20 cellular contexts compared by ENCODE assay signal in the genomic region with DNA sequence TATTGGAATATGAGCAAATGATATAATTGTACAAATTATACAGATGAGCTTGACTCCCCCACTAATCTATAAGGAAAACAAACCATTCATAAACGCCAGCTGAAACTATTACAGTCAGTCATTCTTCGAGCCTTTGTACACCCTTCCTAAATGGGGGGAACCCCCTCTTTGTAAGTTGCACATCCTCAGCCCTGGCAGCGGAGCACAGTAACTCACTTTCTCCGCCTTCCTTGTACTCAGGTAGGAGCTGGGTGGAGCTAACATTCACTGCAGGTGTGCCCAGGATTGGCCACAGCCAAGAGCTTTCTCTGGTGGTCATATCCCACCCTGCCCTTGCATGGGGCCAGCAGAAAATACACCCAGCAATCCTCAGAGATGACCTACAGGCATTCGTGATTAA. TPM values are rescaled to one million over a fixed set of nuclear protein-coding genes. Genes with fewer than 3 reads are reported as not detected.
DNase-seq lines count a peak whose midpoint lies in the region; ATAC-seq, FAIRE-seq and TF ChIP-seq lines count a peak whose summit lies in the region.
"Had no signal": no experiment of that assay in that cellular context is flagged by ENCODE, and none has a peak within 500 bp of the region (broad histone marks: within the 10 kb centered on the region; RNA-seq: fewer than 3 reads in every experiment).

No MANE protein-coding gene starts in this region.

- TF ChIP-seq POLR2A in H54 (IDR thresholded peaks at IDR 0.05; ENCODE audit: low read depth, low read length): no peak

- peak overlapping the region; percentile 96 for H3K27ac Mint-ChIP-seq in activated naive CD4-positive, alpha-beta T cell treated with anti-CD3 and anti-CD28 coated beads, Interleukin-2, amount 10 ng/mL, durations not matched to agents 7 days and 5 days
- H3K27ac Mint-ChIP-seq in activated CD4-positive, alpha-beta T cell treated with anti-CD3 and anti-CD28 coated beads, Interleukin-2, amount 10 ng/mL, durations not matched to agents 7 days and 5 days: peak overlapping the region; percentile 96
- peak overlapping the region; percentile 99 for H3K27ac Mint-ChIP-seq in activated naive CD8-positive, alpha-beta T cell treated with anti-CD3 and anti-CD28 coated beads, Interleukin-2, amount 10 ng/mL, durations not matched to agents 7 days and 5 days
- H3K27ac Mint-ChIP-seq in stimulated activated naive CD8-positive, alpha-beta T cell treated with anti-CD3 and anti-CD28 coated beads, Interleukin-15, amount 100 ng/mL, for 72 hours: peak overlapping the region in 1 of 2 donors; percentile 88

- FAIRE-seq in H54 (lab: Jason Lieb, UNC): no peak
- FAIRE-seq: HepG2 had no signal

- peaks cover 84% of the 10 kb centered on the region for H3K4me1 Mint-ChIP-seq in activated naive CD4-positive, alpha-beta T cell treated with anti-CD3 and anti-CD28 coated beads, Interleukin-2, amount 10 ng/mL, durations not matched to agents 7 days and 5 days
- peaks cover 80% of the 10 kb centered on the region for H3K4me1 Mint-ChIP-seq in activated CD4-positive, alpha-beta T cell treated with anti-CD3 and anti-CD28 coated beads, Interleukin-2, amount 10 ng/mL, durations not matched to agents 7 days and 5 days
- H3K4me1 Mint-ChIP-seq in activated naive CD8-positive, alpha-beta T cell treated with anti-CD3 and anti-CD28 coated beads, Interleukin-2, amount 10 ng/mL, durations not matched to agents 7 days and 5 days: peaks cover 63% of the 10 kb centered on the region
- peaks cover 78% of the 10 kb centered on the region for H3K4me1 Mint-ChIP-seq in stimulated activated naive CD8-positive, alpha-beta T cell treated with anti-CD3 and anti-CD28 coated beads, Interleukin-15, amount 100 ng/mL, for 72 hours

- H3K9me3 Mint-ChIP-seq in activated naive CD4-positive, alpha-beta T cell treated with anti-CD3 and anti-CD28 coated beads, Interleukin-2, amount 10 ng/mL, durations not matched to agents 7 days and 5 days: no peaks in the 10 kb centered on the region
- H3K9me3 Mint-ChIP-seq in activated CD4-positive, alpha-beta T cell treated with anti-CD3 and anti-CD28 coated beads, Interleukin-2, amount 10 ng/mL, durations not matched to agents 7 days and 5 days: no peaks in the 10 kb centered on the region
- H3K9me3 Mint-ChIP-seq in activated naive CD8-positive, alpha-beta T cell treated with anti-CD3 and anti-CD28 coated beads, Interleukin-2, amount 10 ng/mL, durations not matched to agents 7 days and 5 days: no peaks in the 10 kb centered on the region
- H3K9me3 Mint-ChIP-seq in stimulated activated naive CD8-positive, alpha-beta T cell treated with anti-CD3 and anti-CD28 coated beads, Interleukin-15, amount 100 ng/mL, for 72 hours: no peaks in the 10 kb centered on the region

- POLR2A ChIA-PET in activated CD4-positive, alpha-beta T cell treated with anti-CD3 and anti-CD28 coated beads, Interleukin-2, amount 10 ng/mL, durations not matched to agents 7 days and 5 days (lab: Charles Lee): no interaction called here
- POLR2A ChIA-PET in activated naive CD8-positive, alpha-beta T cell treated with anti-CD3 and anti-CD28 coated beads, Interleukin-2, amount 10 ng/mL, durations not matched to agents 7 days and 5 days (lab: Charles Lee): interaction anchor here (0.9 to 2.5 kb wide), 5 partner anchors 28 to 242 kb away, joined by 3 to 16 read pairs (median 5); partner anchors contain the start of genes PIN1, UBL5, ZNF561 and ZNF846

- H3K36me3 Mint-ChIP-seq in activated naive CD4-positive, alpha-beta T cell treated with anti-CD3 and anti-CD28 coated beads, Interleukin-2, amount 10 ng/mL, durations not matched to agents 7 days and 5 days: peaks cover 7% of the 10 kb centered on the region
- peaks cover 3% of the 10 kb centered on the region for H3K36me3 Mint-ChIP-seq in activated CD4-positive, alpha-beta T cell treated with anti-CD3 and anti-CD28 coated beads, Interleukin-2, amount 10 ng/mL, durations not matched to agents 7 days and 5 days (ENCODE audit: low read depth)
- peaks cover 11% of the 10 kb centered on the region for H3K36me3 Mint-ChIP-seq in activated naive CD8-positive, alpha-beta T cell treated with anti-CD3 and anti-CD28 coated beads, Interleukin-2, amount 10 ng/mL, durations not matched to agents 7 days and 5 days

- peak; percentile 34 for ATAC-seq in activated naive CD8-positive, alpha-beta T cell treated with anti-CD3 and anti-CD28 coated beads, Interleukin-2, amount 10 ng/mL, durations not matched to agents 7 days and 5 days (ENCODE audit: low read depth)
- ATAC-seq in stimulated activated naive CD8-positive, alpha-beta T cell treated with anti-CD3 and anti-CD28 coated beads, Interleukin-15, amount 100 ng/mL, for 72 hours: peak; percentile 87
- ATAC-seq in HG02852 (IDR thresholded peaks at IDR 0.05; ENCODE audit: unreplicated experiment) (no peak), HG03520 (IDR thresholded peaks at IDR 0.05; ENCODE audit: unreplicated experiment) (no peak)
- ATAC-seq: heart right ventricle, HepG2, left lobe of liver had no signal

- peak overlapping the region; percentile 89 for H3K4me3 Mint-ChIP-seq in activated naive CD4-positive, alpha-beta T cell treated with anti-CD3 and anti-CD28 coated beads, Interleukin-2, amount 10 ng/mL, durations not matched to agents 7 days and 5 days
- H3K4me3 Mint-ChIP-seq in activated CD4-positive, alpha-beta T cell treated with anti-CD3 and anti-CD28 coated beads, Interleukin-2, amount 10 ng/mL, durations not matched to agents 7 days and 5 days: peak overlapping the region; percentile 76
- H3K4me3 Mint-ChIP-seq in activated naive CD8-positive, alpha-beta T cell treated with anti-CD3 and anti-CD28 coated beads, Interleukin-2, amount 10 ng/mL, durations not matched to agents 7 days and 5 days: peak overlapping the region; percentile 99
- peak overlapping the region; percentile 74 to 75 for H3K4me3 Mint-ChIP-seq in stimulated activated naive CD8-positive, alpha-beta T cell treated with anti-CD3 and anti-CD28 coated beads, Interleukin-15, amount 100 ng/mL, for 72 hours

- peak; percentile 48 for DNase-seq in activated naive CD4-positive, alpha-beta T cell treated with anti-CD3 and anti-CD28 coated beads, Interleukin-2, amount 10 ng/mL, durations not matched to agents 7 days and 5 days
- DNase-seq in activated naive CD4-positive, alpha-beta T cell (lab: John Stamatoyannopoulos, UW): no peak
- DNase-seq in activated CD4-positive, alpha-beta T cell treated with anti-CD3 and anti-CD28 coated beads, Interleukin-2, amount 10 ng/mL, durations not matched to agents 7 days and 5 days: peak; percentile 30
- DNase-seq in activated naive CD8-positive, alpha-beta T cell treated with anti-CD3 and anti-CD28 coated beads, Interleukin-2, amount 10 ng/mL, durations not matched to agents 7 days and 5 days: peak; percentile 44
- DNase-seq in stimulated activated naive CD8-positive, alpha-beta T cell treated with anti-CD3 and anti-CD28 coated beads, Interleukin-15, amount 100 ng/mL, for 72 hours: no peak
- no peak for DNase-seq in H54 (ENCODE audit: insufficient read length, low spot score)
- DNase-seq: ACHN, adrenal gland, DMS153, GDM1, heart right ventricle, NCI-H1105, NCI-H2081, NCI-H510A, SJCRH30, substantia nigra had no signal

- CTCF ChIA-PET in activated naive CD4-positive, alpha-beta T cell treated with anti-CD3 and anti-CD28 coated beads, Interleukin-2, amount 10 ng/mL, durations not matched to agents 7 days and 5 days (lab: Charles Lee): no interaction called here
- CTCF ChIA-PET in activated CD4-positive, alpha-beta T cell treated with anti-CD3 and anti-CD28 coated beads, Interleukin-2, amount 10 ng/mL, durations not matched to agents 7 days and 5 days (lab: Charles Lee): interaction anchor here (1.4 kb wide), 1 partner anchor 11 kb away, joined by 4 read pairs; no protein-coding TSS in a partner anchor

- peaks cover 3% of the 10 kb centered on the region for H3K27me3 Mint-ChIP-seq in activated naive CD4-positive, alpha-beta T cell treated with anti-CD3 and anti-CD28 coated beads, Interleukin-2, amount 10 ng/mL, durations not matched to agents 7 days and 5 days
- H3K27me3 Mint-ChIP-seq in activated CD4-positive, alpha-beta T cell treated with anti-CD3 and anti-CD28 coated beads, Interleukin-2, amount 10 ng/mL, durations not matched to agents 7 days and 5 days: no peaks in the 10 kb centered on the region
- no peaks in the 10 kb centered on the region for H3K27me3 Mint-ChIP-seq in activated naive CD8-positive, alpha-beta T cell treated with anti-CD3 and anti-CD28 coated beads, Interleukin-2, amount 10 ng/mL, durations not matched to agents 7 days and 5 days
- H3K27me3 Mint-ChIP-seq in stimulated activated naive CD8-positive, alpha-beta T cell treated with anti-CD3 and anti-CD28 coated beads, Interleukin-15, amount 100 ng/mL, for 72 hours: no peaks in the 10 kb centered on the region

RNA-seq across cellular contexts. Expression of gene PIN1, which starts 28.6 kb away (rescaled TPM):
- total RNA-seq in activated CD4-positive, alpha-beta T cell treated with anti-CD3 and anti-CD28 coated beads, Interleukin-2, amount 10 ng/mL, durations not matched to agents 7 days and 5 days: 10 to 100 TPM; 87.1 to 92.5 TPM
- 100 to 1,000 TPM in 1 of 2 experiments, 10 to 100 TPM in 1; 95.1 to 101 TPM for total RNA-seq in activated naive CD8-positive, alpha-beta T cell treated with anti-CD3 and anti-CD28 coated beads, Interleukin-2, amount 10 ng/mL, durations not matched to agents 7 days and 5 days

RNA-seq across cellular contexts. Expression of gene UBL5, which starts 36.0 kb away (rescaled TPM):
- total RNA-seq in activated CD4-positive, alpha-beta T cell treated with anti-CD3 and anti-CD28 coated beads, Interleukin-2, amount 10 ng/mL, durations not matched to agents 7 days and 5 days: 100 to 1,000 TPM; 313 to 349 TPM
- total RNA-seq in activated naive CD8-positive, alpha-beta T cell treated with anti-CD3 and anti-CD28 coated beads, Interleukin-2, amount 10 ng/mL, durations not matched to agents 7 days and 5 days: 100 to 1,000 TPM; 310 to 340 TPM

RNA-seq across cellular contexts. Expression of gene FBXL12, which starts 44.9 kb away (rescaled TPM):
- total RNA-seq in activated CD4-positive, alpha-beta T cell treated with anti-CD3 and anti-CD28 coated beads, Interleukin-2, amount 10 ng/mL, durations not matched to agents 7 days and 5 days: 10 to 100 TPM; 20.9 to 25.6 TPM
- 10 to 100 TPM; 33.9 to 37.0 TPM for total RNA-seq in activated naive CD8-positive, alpha-beta T cell treated with anti-CD3 and anti-CD28 coated beads, Interleukin-2, amount 10 ng/mL, durations not matched to agents 7 days and 5 days

Comparison
In these comparisons a context has a peak if more than half of its experiments do, and no peak if none do; other contexts are left out.
1. DNase-seq: peak in activated naive CD4-positive, alpha-beta T cell treated with anti-CD3 and anti-CD28 coated beads, Interleukin-2, amount 10 ng/mL, durations not matched to agents 7 days and 5 days (single experiment), activated CD4-positive, alpha-beta T cell treated with anti-CD3 and anti-CD28 coated beads, Interleukin-2, amount 10 ng/mL, durations not matched to agents 7 days and 5 days (single experiment) and activated naive CD8-positive, alpha-beta T cell treated with anti-CD3 and anti-CD28 coated beads, Interleukin-2, amount 10 ng/mL, durations not matched to agents 7 days and 5 days (single experiment); none in activated naive CD4-positive, alpha-beta T cell (0 of 4), stimulated activated naive CD8-positive, alpha-beta T cell treated with anti-CD3 and anti-CD28 coated beads, Interleukin-15, amount 100 ng/mL, for 72 hours (0 of 2) and H54 (single experiment).
2. ATAC-seq: peak in activated naive CD8-positive, alpha-beta T cell treated with anti-CD3 and anti-CD28 coated beads, Interleukin-2, amount 10 ng/mL, durations not matched to agents 7 days and 5 days (single experiment) and stimulated activated naive CD8-positive, alpha-beta T cell treated with anti-CD3 and anti-CD28 coated beads, Interleukin-15, amount 100 ng/mL, for 72 hours (single experiment); none in HG02852 (single experiment) and HG03520 (single experiment).
3. Peak in every context shown above with its lines, with median percentiles within 50 percentile points of each other: H3K4me3 Mint-ChIP-seq.